1 cellular context compared by ENCODE assay signal in genomic region chr1:150162862-150163706, GRCh38.
TF ChIP-seq lines count a peak whose summit lies in the region.

No MANE protein-coding gene starts in this region.

TF ChIP-seq in K562, 482 proteins besides CTCF, POLR2A, EP300 and RAD21 (continued from another document and continues in another):
- TF ChIP-seq PKNOX1 (IDR thresholded peaks at IDR 0.05) (peak; percentile 68), POLR2B (IDR thresholded peaks at IDR 0.05; ENCODE audit: low read depth, partially characterized antibody) (peak; percentile 65), SMAD1 (IDR thresholded peaks at IDR 0.05; ENCODE audit: low read depth, low read length, partially characterized antibody) (no peak), MEF2D (tag; conservative IDR thresholded peaks at IDR 0.05; ENCODE audit: low read depth) (peak; percentile 36; the same call in 1 of the 2 replicates), USF1 (CRISPR knock-in tag; IDR thresholded peaks at IDR 0.05) (peak; percentile 83), SOX6 (IDR thresholded peaks at IDR 0.05) (peak; percentile 61; the same call in 1 of the 2 replicates), XRCC5 (IDR thresholded peaks at IDR 0.05; ENCODE audit: low read depth, low read length) (0 out of 2 replicates have a peak, but pooled peaks have one; percentile 51), E2F1 (CRISPR knock-in tag; IDR thresholded peaks at IDR 0.05) (0 out of 2 replicates have a peak, but pooled peaks have one; percentile 17), AFF1 (IDR thresholded peaks at IDR 0.05; ENCODE audit: low read depth in 1 of 2, partially characterized antibody in 2 of 2) (peak in 1 of 2 experiments; percentile 75), MITF (IDR thresholded peaks at IDR 0.05) (peak; percentile 38; the same call in 1 of the 2 replicates), ZNF282 (CRISPR knock-in tag; IDR thresholded peaks at IDR 0.05) (no peak), TAF1 (IDR thresholded peaks at IDR 0.05; ENCODE audit: control insufficient read depth, extremely low read depth, insufficient read depth, low read length, severe bottlenecking) (peak; percentile 72), ZNF79 (CRISPR knock-in tag; IDR thresholded peaks at IDR 0.05; ENCODE audit: low read depth) (no peak), NRF1 (conservative IDR thresholded peaks at IDR 0.05 in 1 of 2, IDR thresholded peaks at IDR 0.05 in 1 of 2) (peak; percentile 78 to 80), ZFP91 (CRISPR knock-in tag; IDR thresholded peaks at IDR 0.05) (no peak), BHLHE40 (IDR thresholded peaks at IDR 0.05; ENCODE audit: low read length) (peak; percentile 88), TCF3 (CRISPR knock-in tag; IDR thresholded peaks at IDR 0.05) (peak; percentile 75), ZNF592 (IDR thresholded peaks at IDR 0.05) (peak; percentile 73), SMAD3 (CRISPR knock-in tag; conservative IDR thresholded peaks at IDR 0.05) (no peak), HDAC2 (IDR thresholded peaks at IDR 0.05) (0 out of 2 replicates have a peak, but pooled peaks have one; percentile 14), ZNF717 (CRISPR knock-in tag; IDR thresholded peaks at IDR 0.05) (no peak), ZNF143 (CRISPR knock-in tag; IDR thresholded peaks at IDR 0.05) (peak; percentile 14; the same call in 1 of the 2 replicates), FUS (optimal IDR thresholded peaks at IDR 0.05; ENCODE audit: low read depth, low read length) (no peak), JUND (IDR thresholded peaks at IDR 0.05; ENCODE audit: borderline replicate concordance, low read depth, low read length) (peak; percentile 45), JUND (tag; IDR thresholded peaks at IDR 0.05; ENCODE audit: borderline replicate concordance, low read depth, low read length) (peak; percentile 27; the same call in 1 of the 3 replicates), KLF10 (CRISPR knock-in tag; IDR thresholded peaks at IDR 0.05) (no peak), TFAP4 (CRISPR knock-in tag; IDR thresholded peaks at IDR 0.05; ENCODE audit: borderline replicate concordance) (peak; percentile 61), HDGF (IDR thresholded peaks at IDR 0.05) (peak; percentile 34; the same call in 1 of the 2 replicates), UBTF (IDR thresholded peaks at IDR 0.05; ENCODE audit: borderline replicate concordance in 1 of 2, low read depth in 2 of 2, low read length in 2 of 2) (peak in 1 of 2 experiments; percentile 60; a peak in 1 of 4 replicates), PHF8 (IDR thresholded peaks at IDR 0.05; ENCODE audit: borderline replicate concordance, low read length) (peak; percentile 60; the same call in 1 of the 2 replicates), PRMT5 (CRISPR knock-in tag; IDR thresholded peaks at IDR 0.05) (no peak), PREB (CRISPR knock-in tag; IDR thresholded peaks at IDR 0.05) (no peak), FOXJ2 (tag; IDR thresholded peaks at IDR 0.05) (peak; percentile 45; the same call in 1 of the 2 replicates), RUNX1 (IDR thresholded peaks at IDR 0.05; ENCODE audit: low read depth) (no peak), BMI1 (IDR thresholded peaks at IDR 0.05; ENCODE audit: low read length) (0 out of 2 replicates have a peak, but pooled peaks have one; percentile 6), MEIS2 (IDR thresholded peaks at IDR 0.05; ENCODE audit: partially characterized antibody) (peak; percentile 87)
